ENCODE assay signal across 1 cellular context in genomic region chr11:128626913-128627665, GRCh38.
TF ChIP-seq lines count a peak whose summit lies in the region.

No MANE protein-coding gene starts in this region.

TF ChIP-seq in K562, 482 proteins besides CTCF, POLR2A, EP300 and RAD21:
- TF ChIP-seq GTF3C2 (IDR thresholded peaks at IDR 0.05; ENCODE audit: borderline replicate concordance, extremely low read depth, insufficient read length) (no peak), PRMT5 (CRISPR knock-in tag; IDR thresholded peaks at IDR 0.05) (no peak), ZNF175 (CRISPR knock-in tag; IDR thresholded peaks at IDR 0.05; ENCODE audit: low read depth) (peak; percentile 56; the same call in 1 of the 2 replicates), CTBP1 (IDR thresholded peaks at IDR 0.05; ENCODE audit: borderline replicate concordance) (no peak), MECOM (CRISPR knock-in tag; IDR thresholded peaks at IDR 0.05) (no peak), CEBPB (tag; IDR thresholded peaks at IDR 0.05) (no peak), CBX5 (IDR thresholded peaks at IDR 0.05; ENCODE audit: borderline replicate concordance, low read depth) (no peak), BDP1 (IDR thresholded peaks at IDR 0.05; ENCODE audit: insufficient read depth, insufficient read length) (no peak), TAF1 (IDR thresholded peaks at IDR 0.05; ENCODE audit: control insufficient read depth, extremely low read depth, insufficient read depth, low read length, severe bottlenecking) (no peak), VEZF1 (CRISPR knock-in tag; IDR thresholded peaks at IDR 0.05) (0 out of 2 replicates have a peak, but pooled peaks have one; percentile 17), FOSL1 (tag; conservative IDR thresholded peaks at IDR 0.05) (peak; percentile 91), RREB1 (CRISPR knock-in tag; IDR thresholded peaks at IDR 0.05) (no peak), ARID1B (IDR thresholded peaks at IDR 0.05) (peak; percentile 56; the same call in 1 of the 2 replicates), ARID4B (CRISPR knock-in tag; IDR thresholded peaks at IDR 0.05) (no peak), ZKSCAN8 (CRISPR knock-in tag; IDR thresholded peaks at IDR 0.05) (0 out of 2 replicates have a peak, but pooled peaks have one; percentile 42), ZNF639 (CRISPR knock-in tag; conservative IDR thresholded peaks at IDR 0.05 in 1 of 2, IDR thresholded peaks at IDR 0.05 in 1 of 2) (0 out of 4 replicates have a peak, but pooled peaks of 1 of the 2 experiments have one; percentile 47), SFPQ (IDR thresholded peaks at IDR 0.05; ENCODE audit: low read depth, low read length) (no peak), THAP7 (CRISPR knock-in tag; IDR thresholded peaks at IDR 0.05) (no peak), NFIC (IDR thresholded peaks at IDR 0.05) (no peak), ZNF75A (CRISPR knock-in tag; IDR thresholded peaks at IDR 0.05) (no peak), SRF (CRISPR knock-in tag; IDR thresholded peaks at IDR 0.05) (no peak), ZHX1 (conservative IDR thresholded peaks at IDR 0.05; ENCODE audit: low read length) (no peak), ZNF395 (CRISPR knock-in tag; IDR thresholded peaks at IDR 0.05) (0 out of 2 replicates have a peak, but pooled peaks have one; percentile 71), TCF3 (CRISPR knock-in tag; IDR thresholded peaks at IDR 0.05) (peak; percentile 78), ATF3 (IDR thresholded peaks at IDR 0.05) (no peak), ATF3 (CRISPR knock-in tag; conservative IDR thresholded peaks at IDR 0.05) (0 out of 2 replicates have a peak, but pooled peaks have one; percentile 37), ZNF584 (CRISPR knock-in tag; IDR thresholded peaks at IDR 0.05; ENCODE audit: low read depth) (peak; percentile 59; the same call in 1 of the 2 replicates), ZNF232 (CRISPR knock-in tag; IDR thresholded peaks at IDR 0.05) (no peak)
